In genomic region chr7:138832966-138833365, GRCh38 we compare ENCODE assay signal across 12 cellular contexts. TPM values are rescaled to one million over a fixed set of nuclear protein-coding genes. Genes with fewer than 3 reads are reported as not detected.
"Had no signal": no experiment of that assay in that cellular context is flagged by ENCODE, and none has a peak within 500 bp of the region (broad histone marks: within the 10 kb centered on the region; RNA-seq: fewer than 3 reads in every experiment).

No MANE protein-coding gene starts in this region.

- DNase-seq: GM23248, GOT3, H7, HFFc6, IMR-90 had no signal

- H3K27ac ChIP-seq: GM23248, HL-60, KMS-11 had no signal

- H3K27ac Mint-ChIP-seq: HFFc6 had no signal

- FAIRE-seq: HTR-8/SVneo had no signal

- ATAC-seq: HCT116 had no signal

- H3K9me3 Mint-ChIP-seq: HFFc6 had no signal

- H3K36me3 ChIP-seq: HAP-1 had no signal

- H3K9ac ChIP-seq: GM23248, KMS-11 had no signal

- H3K4me2 ChIP-seq: KMS-11 had no signal

- H3K4me3 Mint-ChIP-seq: HFFc6 had no signal

- H3K4me1 ChIP-seq: HAP-1 had no signal

- H3K9me3 ChIP-seq: HAP-1 had no signal

- H2AFZ ChIP-seq: GM23248 had no signal

- H3K4me3 ChIP-seq: GM23248, HAP-1 had no signal

RNA-seq across cellular contexts. Expression of gene ATP6V0A4, which starts 35.0 kb away (rescaled TPM):
- total RNA-seq: HT-29 had no signal

RNA-seq across cellular contexts. Expression of gene TMEM213, which starts 35.2 kb away (rescaled TPM):
- total RNA-seq: GM23248, H4, H7, HFFc6, HT-29, IMR-90 had no signal
- polyA plus RNA-seq: GM23248, IMR-90 had no signal
